In the genomic region with DNA sequence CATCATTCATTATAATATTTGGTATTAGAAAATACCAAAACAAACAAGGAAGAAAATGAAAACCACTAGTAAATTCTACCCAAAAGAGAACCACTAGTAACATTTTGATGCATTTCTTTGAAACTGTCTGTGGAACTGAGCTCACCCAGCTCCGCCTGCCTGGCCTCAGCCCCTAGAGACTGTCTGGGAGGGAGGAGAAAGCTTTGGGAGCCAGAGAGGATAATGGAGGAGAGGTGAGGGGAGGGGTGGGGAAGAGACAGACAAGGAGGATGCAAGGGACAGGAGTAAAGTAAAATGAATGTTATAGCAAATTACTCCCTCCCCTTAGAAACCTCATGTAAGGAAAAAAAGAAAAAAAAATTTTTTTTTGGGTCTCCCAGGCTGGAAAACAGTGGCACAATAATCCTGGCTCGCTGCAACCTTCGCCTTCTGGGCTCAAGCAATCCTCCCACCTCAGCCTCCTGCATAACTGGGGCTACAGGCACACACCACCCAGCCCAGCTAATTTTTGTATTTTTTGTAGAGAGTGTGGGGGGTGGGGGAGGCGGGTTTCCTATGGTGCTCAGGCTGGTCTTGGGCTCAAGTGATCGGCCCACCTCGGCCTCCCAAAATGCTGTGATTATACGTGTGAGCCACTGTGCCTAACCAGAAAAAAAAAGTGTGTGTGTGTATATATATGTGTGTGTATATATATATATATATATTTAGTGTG, we compare ENCODE assay signal across 18 cellular contexts. TPM values are rescaled to one million over a fixed set of nuclear protein-coding genes. Genes with fewer than 3 reads are reported as not detected.
DNase-seq lines count a peak whose midpoint lies in the region; ATAC-seq, FAIRE-seq and TF ChIP-seq lines count a peak whose summit lies in the region.
"Had no signal": no experiment of that assay in that cellular context is flagged by ENCODE, and none has a peak within 500 bp of the region (broad histone marks: within the 10 kb centered on the region; RNA-seq: fewer than 3 reads in every experiment).

No MANE protein-coding gene starts in this region.

- no peak for ATAC-seq in GM23338
- no peak for ATAC-seq in stimulated activated effector memory CD8-positive, alpha-beta T cell treated with anti-CD3 and anti-CD28 coated beads, Interleukin-12 subunit alpha, Interleukin-12 subunit beta, amount 100 ng/mL, for 72 hours
- ATAC-seq: left colon had no signal

- H3K27ac Mint-ChIP-seq in GM23338 (no peak overlapping the region), astrocyte (ENCODE audit: unreplicated experiment) (peak overlapping the region; percentile 92)
- H3K27ac Mint-ChIP-seq in stimulated activated effector memory CD8-positive, alpha-beta T cell treated with anti-CD3 and anti-CD28 coated beads, Interleukin-12 subunit alpha, Interleukin-12 subunit beta, amount 100 ng/mL, for 72 hours, result no peak overlapping the region

- no peaks in the 10 kb centered on the region for H3K36me3 ChIP-seq in GM23338 (ENCODE audit: insufficient read depth)
- no peaks in the 10 kb centered on the region for H3K36me3 ChIP-seq in astrocyte (ENCODE audit: insufficient read depth, low read length)
- H3K36me3 ChIP-seq in hepatocyte (replicated peaks; ENCODE audit: insufficient read depth, low read depth), result no peaks in the 10 kb centered on the region
- H3K36me3 ChIP-seq in spleen, result no peaks in the 10 kb centered on the region
- H3K36me3 ChIP-seq: Peyer's patch had no signal

- intact Hi-C loops in spleen (cut with DNase I; ENCODE audit: low total_unique reads), result no loop called here

- peaks cover 30% of the 10 kb centered on the region for H3K4me1 Mint-ChIP-seq in GM23338
- H3K4me1 Mint-ChIP-seq in astrocyte (ENCODE audit: low read depth, unreplicated experiment), result peaks cover 43% of the 10 kb centered on the region
- H3K4me1 Mint-ChIP-seq in stimulated activated effector memory CD8-positive, alpha-beta T cell treated with anti-CD3 and anti-CD28 coated beads, Interleukin-12 subunit alpha, Interleukin-12 subunit beta, amount 100 ng/mL, for 72 hours, result peaks cover 12% of the 10 kb centered on the region

- H3K27me3 ChIP-seq in GM23338 (ENCODE audit: insufficient read depth), result no peaks in the 10 kb centered on the region
- no peaks in the 10 kb centered on the region for H3K27me3 ChIP-seq in astrocyte (ENCODE audit: insufficient read depth, low read length)
- H3K27me3 ChIP-seq in hepatocyte, result no peaks in the 10 kb centered on the region
- H3K27me3 ChIP-seq in spleen (replicated peaks in 1 of 7), result no peaks in the 10 kb centered on the region
- H3K27me3 ChIP-seq: Peyer's patch had no signal

- peaks cover 4% of the 10 kb centered on the region; the same call in 1 of the 2 replicates for H3K9me2 ChIP-seq in GM23338 (ENCODE audit: insufficient read depth)
- no peaks in the 10 kb centered on the region for H3K9me2 ChIP-seq in hepatocyte (replicated peaks; ENCODE audit: insufficient read depth)

- H3K4me2 ChIP-seq in GM23338 (no peak overlapping the region), astrocyte (ENCODE audit: low read length) (no peak overlapping the region), hepatocyte (no peak overlapping the region)

- no peak overlapping the region for H3K4me3 Mint-ChIP-seq in GM23338
- no peak overlapping the region for H3K4me3 Mint-ChIP-seq in astrocyte (ENCODE audit: unreplicated experiment)
- H3K4me3 Mint-ChIP-seq in stimulated activated effector memory CD8-positive, alpha-beta T cell treated with anti-CD3 and anti-CD28 coated beads, Interleukin-12 subunit alpha, Interleukin-12 subunit beta, amount 100 ng/mL, for 72 hours, result no peak overlapping the region
- H3K4me3 Mint-ChIP-seq: stimulated activated naive CD8-positive, alpha-beta T cell treated with anti-CD3 and anti-CD28 coated beads, Interleukin-15, Interleukin-2, amounts not matched to agents 100 ng/mL and 50 ng/mL, for 24 hours had no signal

- H3K4me3 ChIP-seq in GM23338 (no peak overlapping the region), astrocyte (ENCODE audit: insufficient read depth, low read depth, low read length) (no peak overlapping the region), hepatocyte (no peak overlapping the region), spleen (no peak overlapping the region)
- H3K4me3 ChIP-seq: Peyer's patch had no signal

- H3K36me3 Mint-ChIP-seq in GM23338 (ENCODE audit: low read depth) (no peaks in the 10 kb centered on the region; the same call in 1 of the 3 replicates), astrocyte (ENCODE audit: low read depth, unreplicated experiment) (peaks cover 4% of the 10 kb centered on the region)
- peaks cover 6% of the 10 kb centered on the region for H3K36me3 Mint-ChIP-seq in stimulated activated effector memory CD8-positive, alpha-beta T cell treated with anti-CD3 and anti-CD28 coated beads, Interleukin-12 subunit alpha, Interleukin-12 subunit beta, amount 100 ng/mL, for 72 hours

- H3K27me3 Mint-ChIP-seq in GM23338 (ENCODE audit: insufficient read depth, low read depth, poor library complexity), result peaks cover 17% of the 10 kb centered on the region
- no peaks in the 10 kb centered on the region for H3K27me3 Mint-ChIP-seq in astrocyte (ENCODE audit: low read depth, unreplicated experiment)
- H3K27me3 Mint-ChIP-seq: stimulated activated naive CD8-positive, alpha-beta T cell treated with anti-CD3 and anti-CD28 coated beads, Interleukin-15, Interleukin-2, amounts not matched to agents 100 ng/mL and 50 ng/mL, for 24 hours had no signal

- H3K9me3 ChIP-seq in astrocyte (ENCODE audit: insufficient read depth, low read depth, low read length) (no peaks in the 10 kb centered on the region), hepatocyte (ENCODE audit: low read depth) (no peaks in the 10 kb centered on the region), spleen (no peaks in the 10 kb centered on the region)
- H3K9me3 ChIP-seq: Peyer's patch had no signal

- no peaks in the 10 kb centered on the region for H4K20me1 ChIP-seq in GM23338 (replicated peaks; ENCODE audit: insufficient read depth)
- no peaks in the 10 kb centered on the region for H4K20me1 ChIP-seq in astrocyte (ENCODE audit: insufficient read depth, low read length)
- no peaks in the 10 kb centered on the region for H4K20me1 ChIP-seq in hepatocyte (ENCODE audit: insufficient read depth, poor library complexity, severe bottlenecking)

- WGBS in hepatocyte (ENCODE audit: low lambda C conversion rate, missing lambda C conversion rate), result 92% methylated on average over 7 of the region's 7 CpGs
- 76 to 97% (median 89%) methylated on average over 7 of the region's 7 CpGs for WGBS in spleen, 5 donors

- H3K9ac ChIP-seq in astrocyte (ENCODE audit: low read length), result no peak overlapping the region

- 0 out of 2 replicates have a peak, but pooled peaks cover 3% of the 10 kb centered on the region for H3F3A ChIP-seq in GM23338 (replicated peaks; ENCODE audit: low read depth)

- peaks cover 8% of the 10 kb centered on the region; the same call in 1 of the 2 replicates for H3K4me1 ChIP-seq in GM23338 (ENCODE audit: insufficient read depth)
- H3K4me1 ChIP-seq in astrocyte (ENCODE audit: insufficient read depth, low read length), result peaks cover 32% of the 10 kb centered on the region
- H3K4me1 ChIP-seq in hepatocyte (ENCODE audit: insufficient read depth), result peaks cover 15% of the 10 kb centered on the region
- peaks cover 0 to 44% (median 11%) of the 10 kb centered on the region in 6 donors for H3K4me1 ChIP-seq in spleen
- H3K4me1 ChIP-seq: Peyer's patch had no signal

- TF ChIP-seq CTCF in GM23338 (conservative IDR thresholded peaks at IDR 0.05; ENCODE audit: low read depth in 2 of 2) (no peak), astrocyte (IDR thresholded peaks at IDR 0.05; ENCODE audit: insufficient read depth, low read depth, low read length) (no peak), hepatocyte (IDR thresholded peaks at IDR 0.05; ENCODE audit: poor library complexity) (no peak), spleen (IDR thresholded peaks at IDR 0.05 in 8 of 11, conservative IDR thresholded peaks at IDR 0.05 in 3 of 11) (no peak)

- DNase-seq in GM23338 (ENCODE audit: low spot score) (no peak), astrocyte (ENCODE audit: low read depth) (no peak), hepatocyte (ENCODE audit: low spot score) (no peak), spleen (no peak), NK-92 (lab: John Stamatoyannopoulos, UW; ENCODE audit: unreplicated experiment) (no peak)
- DNase-seq in activated T-cell treated with anti-CD3 and anti-CD28 coated beads, Interleukin-2, amount 50 U/mL, for 48 hours, result no peak
- DNase-seq in activated CD4-positive, alpha-beta T cell treated with anti-CD3 and anti-CD28 coated beads, Interleukin-2, amount 50 U/mL, for 4 hours, result no peak
- DNase-seq in stimulated activated effector memory CD8-positive, alpha-beta T cell treated with anti-CD3 and anti-CD28 coated beads, Interleukin-12 subunit alpha, Interleukin-12 subunit beta, amount 100 ng/mL, for 72 hours (ENCODE audit: low spot score in 2 of 2), result no peak
- DNase-seq: COR-L47; left colon; NCI-H1105; NCI-H774; Peyer's patch; stimulated activated CD4-positive, alpha-beta T cell treated with anti-CD3 and anti-CD28 coated beads, Interleukin-15, amount 100 ng/mL, for 24 hours had no signal

- H3K9me3 Mint-ChIP-seq in GM23338 (no peaks in the 10 kb centered on the region), astrocyte (ENCODE audit: unreplicated experiment) (peaks cover 6% of the 10 kb centered on the region)
- H3K9me3 Mint-ChIP-seq in stimulated activated effector memory CD8-positive, alpha-beta T cell treated with anti-CD3 and anti-CD28 coated beads, Interleukin-12 subunit alpha, Interleukin-12 subunit beta, amount 100 ng/mL, for 72 hours, result no peaks in the 10 kb centered on the region
- H3K9me3 Mint-ChIP-seq: stimulated activated naive CD8-positive, alpha-beta T cell treated with anti-CD3 and anti-CD28 coated beads, Interleukin-15, Interleukin-2, amounts not matched to agents 100 ng/mL and 50 ng/mL, for 24 hours had no signal

- H2AFZ ChIP-seq in GM23338 (peak overlapping the region; percentile 59; the same call in 1 of the 2 replicates), astrocyte (ENCODE audit: low read depth, low read length) (no peak overlapping the region), hepatocyte (no peak overlapping the region)

- no peaks in the 10 kb centered on the region for H3K79me2 ChIP-seq in GM23338 (replicated peaks; ENCODE audit: insufficient read depth)
- peaks cover 6% of the 10 kb centered on the region for H3K79me2 ChIP-seq in astrocyte (ENCODE audit: insufficient read depth, low read length)
- no peaks in the 10 kb centered on the region for H3K79me2 ChIP-seq in hepatocyte

- TF ChIP-seq POLR2A in spleen (IDR thresholded peaks at IDR 0.05), result no peak

- H3K27ac ChIP-seq in GM23338 (ENCODE audit: low read depth) (no peak overlapping the region), astrocyte (ENCODE audit: low read depth, low read length) (peak overlapping the region; percentile 99), hepatocyte (peak overlapping the region; percentile 15), spleen (peak overlapping the region in 5 of 8 donors; percentile 8 to 91 (median 90))

- FAIRE-seq in astrocyte (lab: Jason Lieb, UNC), result no peak
- FAIRE-seq: GM12891 had no signal

RNA-seq across cellular contexts. Expression of a gene that starts 3.2 kb away (rescaled TPM):
- total RNA-seq in GM23338 (2014; rRNA removed; shearing (Covaris generic)), result 0.08 and 1.4 TPM in 2 replicates
- polyA plus RNA-seq in GM23338 (2016; fragmentation: Nextera tagmentation; extraction: Ambion mirVana) (0.17 and 1.5 TPM in 2 replicates), hepatocyte (10.8 and 16.4 TPM in 2 replicates), spleen (10 to 100 TPM in 2 of 3 donors, 1 to 10 TPM in 1; 7.9 to 13.7 (median 10.5) TPM)
- total RNA-seq in astrocyte (3.6 and 4.7 TPM in 2 replicates), hepatocyte (6.1 and 6.4 TPM in 2 replicates), spleen (100 to 1,000 TPM in 1 of 7 donors, 10 to 100 TPM in 6; 28.1 to 100 (median 72.2) TPM)
- total RNA-seq: activated CD8-positive, alpha-beta memory T cell treated with anti-CD3 and anti-CD28 coated beads for 36 hours; T-helper 1 cell treated with Interleukin-12 subunit alpha and Interleukin-12 subunit beta and Interleukin-4 antibody, amounts not matched to agents 30 ng/mL and 1 ng/mL, for 36 hours had no signal

RNA-seq across cellular contexts. Expression of a gene that starts 16.6 kb away (rescaled TPM):
- total RNA-seq in GM23338 (2014; rRNA removed; shearing (Covaris generic)), result 28.9 and 35.1 TPM in 2 replicates
- polyA plus RNA-seq in GM23338 (2016; fragmentation: Nextera tagmentation; extraction: Ambion mirVana) (8.9 and 9.7 TPM in 2 replicates), hepatocyte (24.5 and 26.5 TPM in 2 replicates), spleen (10 to 100 TPM; 10.6 to 23.3 (median 13.5) TPM)
- total RNA-seq in astrocyte (26.3 and 29.7 TPM in 2 replicates), hepatocyte (29.4 and 43.4 TPM in 2 replicates), spleen (10 to 100 TPM; 28.2 to 45.0 (median 36.9) TPM)

RNA-seq across cellular contexts. Expression of a gene that starts 28.1 kb away (rescaled TPM):
- total RNA-seq in GM23338 (2014; rRNA removed; shearing (Covaris generic)), result 12.4 and 18.0 TPM in 2 replicates
- 55.1 and 58.7 TPM in 2 replicates for polyA plus RNA-seq in GM23338 (2016; fragmentation: Nextera tagmentation; extraction: Ambion mirVana)
- 54.8 and 58.9 TPM in 2 replicates for total RNA-seq in astrocyte
- 28.6 and 34.2 TPM in 2 replicates for total RNA-seq in hepatocyte
- polyA plus RNA-seq in hepatocyte, result 93.0 and 106 TPM in 2 replicates
- total RNA-seq in spleen, result 10 to 100 TPM; 18.8 to 34.6 (median 27.9) TPM
- polyA plus RNA-seq in spleen, result 10 to 100 TPM; 21.7 to 28.9 (median 28.1) TPM

RNA-seq across cellular contexts. Expression of a gene that starts 28.4 kb away (rescaled TPM):
- 96.0 and 115 TPM in 2 replicates for total RNA-seq in GM23338 (2014; rRNA removed; shearing (Covaris generic))
- polyA plus RNA-seq in GM23338 (2016; fragmentation: Nextera tagmentation; extraction: Ambion mirVana) (291 and 313 TPM in 2 replicates), hepatocyte (103 and 117 TPM in 2 replicates), spleen (10 to 100 TPM; 72.4 to 97.6 (median 78.4) TPM)
- total RNA-seq in astrocyte (95.7 and 105 TPM in 2 replicates), hepatocyte (84.2 and 118 TPM in 2 replicates), spleen (10 to 100 TPM; 40.0 to 74.1 (median 46.3) TPM)
